Comparison of ENCODE assay signal across 8 cellular contexts in genomic region chr1:115089443-115090340, GRCh38. TPM values are rescaled to one million over a fixed set of nuclear protein-coding genes. Genes with fewer than 3 reads are reported as not detected.
DNase-seq lines count a peak whose midpoint lies in the region; ATAC-seq and TF ChIP-seq lines count a peak whose summit lies in the region.

Gene TSPAN2, minus strand, starts transcription at chr1:115089503. Its CDS starts 71 bp downstream, at chr1:115089432.

- intact Hi-C loops in CD14-positive monocyte (cut with micrococcal nuclease) = no loop called here

- peak within 1 kb of the TSS; percentile 96 for H3K27ac ChIP-seq in muscle layer of colon (ENCODE audit: low read depth, low read length)

- peak within 1 kb of the TSS; percentile 89 for H3K9ac ChIP-seq in muscle layer of colon (ENCODE audit: low read length)

- peak within 1 kb of the TSS; percentile 87 to 91 for H3K4me3 Mint-ChIP-seq in CD14-positive monocyte
- peak within 1 kb of the TSS; percentile 73 for H3K4me3 Mint-ChIP-seq in activated CD8-positive, alpha-beta memory T cell treated with anti-CD3 and anti-CD28 coated beads, Interleukin-2, amount 10 ng/mL, durations not matched to agents 7 days and 5 days

- H3K27me3 ChIP-seq in MG63 = no peaks in the 10 kb centered on the region
- no peaks in the 10 kb centered on the region for H3K27me3 ChIP-seq in muscle layer of colon (ENCODE audit: control insufficient read depth in 1 of 2, insufficient read depth in 2 of 2, low read length in 2 of 2)

- H3K4me1 Mint-ChIP-seq in CD14-positive monocyte = peaks cover 52% of the 10 kb centered on the region
- peaks cover 20% of the 10 kb centered on the region for H3K4me1 Mint-ChIP-seq in activated CD8-positive, alpha-beta memory T cell treated with anti-CD3 and anti-CD28 coated beads, Interleukin-2, amount 10 ng/mL, durations not matched to agents 7 days and 5 days

- ATAC-seq in activated CD8-positive, alpha-beta memory T cell treated with anti-CD3 and anti-CD28 coated beads, Interleukin-2, amount 10 ng/mL, durations not matched to agents 7 days and 5 days = peak; percentile 88

- peak; percentile 49 for DNase-seq in CD14-positive monocyte (ENCODE audit: low spot score)
- DNase-seq in MG63 = peak; percentile 38
- peak; percentile 46 for DNase-seq in activated CD8-positive, alpha-beta memory T cell treated with anti-CD3 and anti-CD28 coated beads, Interleukin-2, amount 10 ng/mL, durations not matched to agents 7 days and 5 days
- no peak for DNase-seq in epithelial cell of esophagus (ENCODE audit: low read depth)
- peak; percentile 37 for DNase-seq in stimulated activated naive CD4-positive, alpha-beta T cell treated with Interleukin-2 at 50 U/mL for 16 hours (lab: John Stamatoyannopoulos, UW)
- DNase-seq in foreskin melanocyte = no peak
- DNase-seq in cerebellar nuclear complex (lab: John Stamatoyannopoulos, UW) = no peak

- TF ChIP-seq CTCF in CD14-positive monocyte (IDR thresholded peaks at IDR 0.05) (peak; percentile 21), epithelial cell of esophagus (IDR thresholded peaks at IDR 0.05; ENCODE audit: insufficient read depth, low read depth, low read length, missing control alignments) (no peak)

- CTCF ChIA-PET in activated CD8-positive, alpha-beta memory T cell treated with anti-CD3 and anti-CD28 coated beads, Interleukin-2, amount 10 ng/mL, durations not matched to agents 7 days and 5 days (lab: Charles Lee) = interaction anchor here (1.1 to 3.8 kb wide), 4 partner anchors 9 to 43 kb away, joined by 3 to 22 read pairs (median 4); no protein-coding TSS in a partner anchor

- peak within 1 kb of the TSS; percentile 59 to 92 (median 79) for H3K27ac Mint-ChIP-seq in CD14-positive monocyte
- H3K27ac Mint-ChIP-seq in activated CD8-positive, alpha-beta memory T cell treated with anti-CD3 and anti-CD28 coated beads, Interleukin-2, amount 10 ng/mL, durations not matched to agents 7 days and 5 days = no peak within 1 kb of the TSS

- peaks cover 0 to 3% (median 0%) of the 10 kb centered on the region in 7 donors for H3K9me3 Mint-ChIP-seq in CD14-positive monocyte
- no peaks in the 10 kb centered on the region for H3K9me3 Mint-ChIP-seq in activated CD8-positive, alpha-beta memory T cell treated with anti-CD3 and anti-CD28 coated beads, Interleukin-2, amount 10 ng/mL, durations not matched to agents 7 days and 5 days (ENCODE audit: low read depth)

- H3K4me3 ChIP-seq in MG63 (peak within 1 kb of the TSS; percentile 47), epithelial cell of esophagus (ENCODE audit: low read length) (peak within 1 kb of the TSS; percentile 46), muscle layer of colon (ENCODE audit: low read depth in 1 of 2, low read length in 2 of 2) (peak within 1 kb of the TSS; percentile 74 to 86)

- H3K9me3 ChIP-seq in MG63 (no peaks in the 10 kb centered on the region; the same call in 1 of the 2 replicates), muscle layer of colon (ENCODE audit: low read length) (no peaks in the 10 kb centered on the region)

- H3K27me3 Mint-ChIP-seq in CD14-positive monocyte (ENCODE audit: low read depth in 3 of 3) = peaks cover 0 to 11% (median 5%) of the 10 kb centered on the region in 3 donors
- peaks cover 18% of the 10 kb centered on the region for H3K27me3 Mint-ChIP-seq in activated CD8-positive, alpha-beta memory T cell treated with anti-CD3 and anti-CD28 coated beads, Interleukin-2, amount 10 ng/mL, durations not matched to agents 7 days and 5 days

- H3K4me1 ChIP-seq in muscle layer of colon (ENCODE audit: insufficient read depth, low read length) = peaks cover 14% of the 10 kb centered on the region

- no peaks in the 10 kb centered on the region for H3K36me3 Mint-ChIP-seq in CD14-positive monocyte
- H3K36me3 Mint-ChIP-seq in activated CD8-positive, alpha-beta memory T cell treated with anti-CD3 and anti-CD28 coated beads, Interleukin-2, amount 10 ng/mL, durations not matched to agents 7 days and 5 days = no peaks in the 10 kb centered on the region

- H3K36me3 ChIP-seq in MG63 = no peaks in the 10 kb centered on the region
- H3K36me3 ChIP-seq in muscle layer of colon (ENCODE audit: insufficient read depth, low read length) = no peaks in the 10 kb centered on the region

RNA-seq across cellular contexts. Expression of gene TSPAN2, which starts in this region (rescaled TPM):
- polyA plus RNA-seq in CD14-positive monocyte = 10 to 100 TPM; 16.7 to 20.6 TPM
- total RNA-seq in MG63 (2014; rRNA removed; shearing (Covaris generic); ENCODE audit: low replicate concordance) = 0.17 and 1.0 TPM in 2 replicates
- total RNA-seq in activated CD8-positive, alpha-beta memory T cell treated with anti-CD3 and anti-CD28 coated beads, Interleukin-2, amount 10 ng/mL, durations not matched to agents 7 days and 5 days = 1 to 10 TPM; 1.2 to 2.3 TPM

Comparison
In these comparisons a context has a peak if more than half of its experiments do, and no peak if none do; other contexts are left out.
1. DNase-seq: peak in CD14-positive monocyte (single experiment), MG63 (single experiment), activated CD8-positive, alpha-beta memory T cell treated with anti-CD3 and anti-CD28 coated beads, Interleukin-2, amount 10 ng/mL, durations not matched to agents 7 days and 5 days (single experiment) and stimulated activated naive CD4-positive, alpha-beta T cell treated with Interleukin-2 at 50 U/mL for 16 hours (single experiment); none in epithelial cell of esophagus (single experiment), foreskin melanocyte (single experiment) and cerebellar nuclear complex (0 of 2).
2. Peak in every context shown above with its lines, with median percentiles within 50 percentile points of each other: H3K4me3 ChIP-seq.